ENCODE assay signal across 29 cellular contexts in the genomic region with DNA sequence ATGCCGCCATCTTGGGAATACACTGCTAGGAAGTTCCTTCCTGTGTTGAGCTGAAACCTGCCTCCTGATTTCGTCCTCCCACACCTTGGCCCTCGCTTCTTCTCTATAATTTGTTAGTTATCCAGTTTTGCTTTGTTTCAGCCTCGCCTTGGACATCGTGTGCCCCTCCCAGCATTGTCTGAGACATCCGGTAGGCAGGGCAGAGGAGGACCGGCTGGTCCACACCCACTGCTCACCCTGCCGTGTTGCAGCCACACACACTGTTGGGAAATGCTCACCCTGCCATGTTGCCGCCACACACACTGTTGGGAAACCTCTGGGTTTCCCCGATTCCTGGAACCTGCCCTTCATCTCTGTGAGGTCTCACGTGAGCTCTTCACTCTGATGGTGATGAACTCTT.
"Had no signal": no experiment of that assay in that cellular context is flagged by ENCODE, and none has a peak within 500 bp of the region (broad histone marks: within the 10 kb centered on the region; RNA-seq: fewer than 3 reads in every experiment).

No MANE protein-coding gene starts in this region.

- H3K27me3 Mint-ChIP-seq: memory B cell had no signal

- H3K9me3 Mint-ChIP-seq: endodermal cell had no signal

- H3K4me3 Mint-ChIP-seq: dendritic cell treated with granulocyte-macrophage colony-stimulating factor and Interleukin-4, amounts not matched to agents 40 ng/mL and 50 ng/mL, for 4 days; endodermal cell; memory B cell; natural killer cell had no signal

- H3K4me3 ChIP-seq: colonic mucosa, esophagus muscularis mucosa, gastroesophageal sphincter, heart left ventricle, hepatocyte, lung, ovary, smooth muscle cell, stomach, thyroid gland, vagina had no signal

- ATAC-seq: gastroesophageal sphincter, heart left ventricle, left lobe of liver, natural killer cell, sciatic nerve had no signal

- H3K4me1 Mint-ChIP-seq: memory B cell, natural killer cell had no signal

- H3K27ac ChIP-seq: colonic mucosa, epithelial cell of prostate, esophagus muscularis mucosa, foreskin keratinocyte, gastroesophageal sphincter, heart left ventricle, hepatocyte, ovary, stomach, thyroid gland, vagina had no signal

- H3K27ac Mint-ChIP-seq: dendritic cell treated with granulocyte-macrophage colony-stimulating factor and Interleukin-4, amounts not matched to agents 40 ng/mL and 50 ng/mL, for 4 days; endodermal cell; memory B cell; natural killer cell had no signal

- H3K27me3 ChIP-seq: colonic mucosa, foreskin keratinocyte, ovary, thyroid gland, vagina had no signal

- H3K36me3 Mint-ChIP-seq: memory B cell, natural killer cell had no signal

- H3K4me1 ChIP-seq: colonic mucosa, esophagus muscularis mucosa, gastroesophageal sphincter, heart left ventricle, stomach, thyroid gland, vagina had no signal

- DNase-seq: colonic mucosa; effector CD8-positive, alpha-beta T cell; endodermal cell; heart left ventricle; kidney; natural killer cell; occipital lobe; ovary; posterior cingulate gyrus; stimulated activated CD4-positive, alpha-beta T cell treated with anti-CD3 and anti-CD28 coated beads, Interleukin-12 subunit alpha, Interleukin-12 subunit beta, amount 100 ng/mL, for 4 hours; stimulated activated CD4-positive, alpha-beta T cell treated with anti-CD3 and anti-CD28 coated beads, Interleukin-1b, Interleukin-23, amount 100 ng/mL, for 48 hours; stimulated activated CD4-positive, alpha-beta T cell treated with anti-CD3 and anti-CD28 coated beads, Interleukin-4, amount 100 ng/mL, for 1 hour; stimulated activated CD8-positive, alpha-beta memory T cell treated with anti-CD3 and anti-CD28 coated beads, Interleukin-4, amount 100 ng/mL, for 48 hours; stimulated activated naive CD4-positive, alpha-beta T cell treated with Interleukin-2 at 50 U/mL for 16 hours; stomach; thyroid gland; trophoblast cell had no signal

- H3K9me3 ChIP-seq: colonic mucosa, esophagus muscularis mucosa, gastroesophageal sphincter, heart left ventricle, ovary, stomach, thyroid gland, vagina had no signal
